17 cellular contexts compared by ENCODE assay signal in the genomic region with DNA sequence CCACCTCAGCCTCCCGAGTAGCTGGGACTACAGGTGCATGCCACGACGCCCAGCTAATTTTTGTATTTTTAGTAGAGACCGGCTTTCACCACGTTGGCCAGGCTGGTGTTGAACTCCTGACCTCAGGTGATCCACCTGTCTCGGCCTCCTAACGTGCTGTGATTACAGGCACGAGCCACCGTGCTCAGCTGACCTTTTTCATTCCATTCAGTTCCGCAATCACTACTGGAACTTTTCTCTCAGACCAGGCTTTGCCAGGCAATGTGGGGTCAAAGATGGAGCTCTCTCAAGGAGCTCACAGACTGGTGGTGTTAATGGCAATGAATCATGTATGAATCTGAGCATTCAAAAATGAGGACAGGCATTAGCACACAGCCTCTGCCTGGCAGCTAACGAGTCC. TPM values are rescaled to one million over a fixed set of nuclear protein-coding genes. Genes with fewer than 3 reads are reported as not detected.
"Had no signal": no experiment of that assay in that cellular context is flagged by ENCODE, and none has a peak within 500 bp of the region (broad histone marks: within the 10 kb centered on the region; RNA-seq: fewer than 3 reads in every experiment).

No MANE protein-coding gene starts in this region.

- DNase-seq: activated CD4-positive, alpha-beta memory T cell treated with anti-CD3 and anti-CD28 coated beads, Interleukin-2, amount 10 ng/mL, durations not matched to agents 7 days and 5 days; activated CD4-positive, alpha-beta T cell treated with anti-CD3 and anti-CD28 coated beads for 36 hours; amygdala; effector memory CD8-positive, alpha-beta T cell; erythroblast; mammary epithelial cell; naive thymus-derived CD8-positive, alpha-beta T cell; occipital lobe; stimulated activated CD4-positive, alpha-beta T cell treated with anti-CD3 and anti-CD28 coated beads, Interleukin-2, amount 100 ng/mL, for 48 hours; stimulated activated naive CD8-positive, alpha-beta T cell treated with anti-CD3 and anti-CD28 coated beads, Interleukin-15, Interleukin-2, amounts not matched to agents 100 U/mL and 50 U/mL, for 24 hours; T-helper 1 cell; WERI-Rb-1 had no signal

- H3K27me3 Mint-ChIP-seq: activated CD4-positive, alpha-beta memory T cell treated with anti-CD3 and anti-CD28 coated beads, Interleukin-2, amount 10 ng/mL, durations not matched to agents 7 days and 5 days; activated CD4-positive, alpha-beta T cell treated with anti-CD3 and anti-CD28 coated beads for 36 hours; effector memory CD8-positive, alpha-beta T cell; naive thymus-derived CD8-positive, alpha-beta T cell had no signal

- ATAC-seq: activated CD4-positive, alpha-beta T cell treated with anti-CD3 and anti-CD28 coated beads for 36 hours; activated naive CD4-positive, alpha-beta T cell treated with anti-CD3 and anti-CD28 coated beads, Interleukin-2, amount 50 U/mL, for 72 hours; effector memory CD8-positive, alpha-beta T cell; naive thymus-derived CD8-positive, alpha-beta T cell; stimulated activated naive CD8-positive, alpha-beta T cell treated with anti-CD3 and anti-CD28 coated beads, Interleukin-15, Interleukin-2, amounts not matched to agents 100 U/mL and 50 U/mL, for 24 hours had no signal

- H3K27me3 ChIP-seq: suprapubic skin had no signal

- H3K9me3 ChIP-seq: prostate gland, suprapubic skin had no signal

- H3K27ac ChIP-seq: prostate gland, WERI-Rb-1 had no signal

- H3K36me3 ChIP-seq: prostate gland, suprapubic skin, WERI-Rb-1 had no signal

- H3K36me3 Mint-ChIP-seq: brain; naive thymus-derived CD8-positive, alpha-beta T cell; type B pancreatic cell had no signal

- H3K4me3 Mint-ChIP-seq: activated CD4-positive, alpha-beta memory T cell treated with anti-CD3 and anti-CD28 coated beads, Interleukin-2, amount 10 ng/mL, durations not matched to agents 7 days and 5 days; activated CD4-positive, alpha-beta T cell treated with anti-CD3 and anti-CD28 coated beads for 36 hours; type B pancreatic cell had no signal

- H3K4me1 ChIP-seq: prostate gland had no signal

- H3K9me3 Mint-ChIP-seq: activated CD4-positive, alpha-beta memory T cell treated with anti-CD3 and anti-CD28 coated beads, Interleukin-2, amount 10 ng/mL, durations not matched to agents 7 days and 5 days; effector memory CD8-positive, alpha-beta T cell; naive thymus-derived CD8-positive, alpha-beta T cell; type B pancreatic cell had no signal

- H3K27ac Mint-ChIP-seq: type B pancreatic cell had no signal

- H3K4me3 ChIP-seq: prostate gland, suprapubic skin had no signal

RNA-seq across cellular contexts. Expression of a gene that starts 57.4 kb away (rescaled TPM):
- total RNA-seq: activated CD4-positive, alpha-beta memory T cell treated with anti-CD3 and anti-CD28 coated beads, Interleukin-2, amount 10 ng/mL, durations not matched to agents 7 days and 5 days; activated CD4-positive, alpha-beta T cell treated with anti-CD3 and anti-CD28 coated beads for 36 hours; activated naive CD4-positive, alpha-beta T cell treated with anti-CD3 and anti-CD28 coated beads, Interleukin-2, amount 50 U/mL, for 72 hours; naive thymus-derived CD8-positive, alpha-beta T cell; occipital lobe had no signal
